Comparison of ENCODE assay signal across 8 cellular contexts in the genomic region with DNA sequence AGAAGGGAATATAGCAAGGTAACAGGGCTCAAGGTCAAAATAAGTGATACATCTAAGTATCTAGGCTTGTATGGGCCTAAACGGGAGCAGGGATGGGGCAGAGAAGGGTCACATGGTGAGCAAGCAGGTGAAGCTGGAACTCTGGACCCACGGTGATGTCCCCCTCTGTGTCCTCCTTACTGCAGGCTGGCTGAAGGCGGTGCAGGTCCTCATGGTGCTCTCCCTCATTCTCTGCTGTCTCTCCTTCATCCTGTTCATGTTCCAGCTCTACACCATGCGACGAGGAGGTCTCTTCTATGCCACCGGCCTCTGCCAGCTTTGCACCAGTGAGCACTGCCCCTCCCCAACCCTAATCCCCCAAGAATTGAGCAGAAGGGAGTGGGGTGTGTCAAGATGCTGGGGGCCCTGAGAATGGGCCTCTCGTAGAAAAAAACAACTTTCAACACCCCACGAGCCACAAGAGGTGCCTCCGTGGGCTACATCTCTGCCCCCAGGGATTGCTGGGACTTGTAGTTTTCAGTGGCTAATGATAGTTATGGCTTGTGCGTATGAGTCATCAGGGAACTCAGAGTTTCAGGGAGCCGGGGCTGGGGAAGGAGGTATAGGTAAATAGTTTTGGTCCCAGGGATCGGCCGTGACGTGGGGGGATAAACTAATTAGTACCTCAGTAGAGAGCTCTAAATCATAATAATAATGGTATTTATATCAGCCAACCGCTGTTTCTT. TPM values are rescaled to one million over a fixed set of nuclear protein-coding genes. Genes with fewer than 3 reads are reported as not detected.
A peak's percentile ranks its signal among the peaks of the same experiment; 100 is the strongest.
DNase-seq lines count a peak whose midpoint lies in the region; ATAC-seq and TF ChIP-seq lines count a peak whose summit lies in the region.

No MANE protein-coding gene starts in this region.

- H3K9me3 Mint-ChIP-seq in activated naive CD4-positive, alpha-beta T cell treated with anti-CD3 and anti-CD28 coated beads for 36 hours = peaks cover 2% of the 10 kb centered on the region

- no peak overlapping the region for H3K27ac ChIP-seq in iPS-20b (ENCODE audit: low read length)
- peak overlapping the region; percentile 60 for H3K27ac ChIP-seq in stomach smooth muscle (ENCODE audit: low read length)

- H3K4me3 Mint-ChIP-seq in activated naive CD4-positive, alpha-beta T cell treated with anti-CD3 and anti-CD28 coated beads for 36 hours = peak overlapping the region; percentile 78

- intact Hi-C loops in activated naive CD4-positive, alpha-beta T cell treated with anti-CD3 and anti-CD28 coated beads for 36 hours (cut with micrococcal nuclease) = loop anchor here (10.0 kb wide), 1 partner anchor 725 kb away; the partner anchor contains the start of gene BICRA

- H3K4me1 Mint-ChIP-seq in activated naive CD4-positive, alpha-beta T cell treated with anti-CD3 and anti-CD28 coated beads for 36 hours (ENCODE audit: low read depth) = peaks cover 75% of the 10 kb centered on the region

- H3K27me3 Mint-ChIP-seq in activated naive CD4-positive, alpha-beta T cell treated with anti-CD3 and anti-CD28 coated beads for 36 hours (ENCODE audit: low read depth) = no peaks in the 10 kb centered on the region

- DNase-seq in GM06990 (ENCODE audit: extremely low read depth, insufficient read length) (peak; percentile 43), NOMO-1 (lab: John Stamatoyannopoulos, UW; ENCODE audit: unreplicated experiment in 2 of 2) (peak; percentile 46 to 73), NCI-H345 treated with DMSO at 0.1 percent for 48 hours (lab: John Stamatoyannopoulos, UW; ENCODE audit: unreplicated experiment) (no peak)
- DNase-seq in activated naive CD4-positive, alpha-beta T cell treated with anti-CD3 and anti-CD28 coated beads for 36 hours = peak; percentile 64

- H3K9ac ChIP-seq in iPS-20b (ENCODE audit: low read depth, low read length) = no peak overlapping the region
- H3K9ac ChIP-seq in stomach smooth muscle (ENCODE audit: low read length in 2 of 2) = no peak overlapping the region

- peaks cover 40% of the 10 kb centered on the region for H3K36me3 Mint-ChIP-seq in activated naive CD4-positive, alpha-beta T cell treated with anti-CD3 and anti-CD28 coated beads for 36 hours (ENCODE audit: low read depth)

- CTCF ChIA-PET in activated naive CD4-positive, alpha-beta T cell treated with anti-CD3 and anti-CD28 coated beads for 36 hours (lab: Charles Lee) = interaction anchor here (1.1 kb wide), 1 partner anchor 9 kb away, joined by 4 read pairs; no protein-coding TSS in a partner anchor

- H3K36me3 ChIP-seq in GM06990 (ENCODE audit: control insufficient read depth, insufficient read depth, low read length) (no peaks in the 10 kb centered on the region), iPS-20b (ENCODE audit: insufficient read depth, low read depth, low read length) (no peaks in the 10 kb centered on the region), stomach smooth muscle (ENCODE audit: control insufficient read depth in 2 of 2, insufficient read depth in 2 of 2, low read length in 2 of 2) (peaks cover 9 to 15% of the 10 kb centered on the region in 2 donors)

- H3K4me1 ChIP-seq in iPS-20b (ENCODE audit: insufficient read depth, low read length) (peaks cover 12% of the 10 kb centered on the region; the same call in 1 of the 2 replicates), stomach smooth muscle (ENCODE audit: control insufficient read depth, insufficient read depth, low read length) (peaks cover 60% of the 10 kb centered on the region)

- H3K4me3 ChIP-seq in GM06990 (replicated peaks; ENCODE audit: low read depth, low read length) (peak overlapping the region; percentile 60), iPS-20b (ENCODE audit: low read length) (peak overlapping the region; percentile 71), stomach smooth muscle (ENCODE audit: low read length in 2 of 2) (peak overlapping the region in 1 of 2 donors; percentile 15)

- H3K27me3 ChIP-seq in GM06990 (replicated peaks; ENCODE audit: control insufficient read depth, insufficient read depth, low read length) = no peaks in the 10 kb centered on the region
- H3K27me3 ChIP-seq in iPS-20b (ENCODE audit: insufficient read depth, low read length) = peaks cover 7% of the 10 kb centered on the region
- H3K27me3 ChIP-seq in stomach smooth muscle (ENCODE audit: control insufficient read depth in 1 of 2, insufficient read depth in 2 of 2, low read length in 2 of 2) = no peaks in the 10 kb centered on the region

- no peaks in the 10 kb centered on the region; the same call in 1 of the 2 replicates for H3K9me3 ChIP-seq in iPS-20b (ENCODE audit: insufficient read depth, low read depth, low read length)
- H3K9me3 ChIP-seq in stomach smooth muscle (ENCODE audit: control insufficient read depth in 2 of 2, low read length in 2 of 2) = no peaks in the 10 kb centered on the region

- H3K27ac Mint-ChIP-seq in activated naive CD4-positive, alpha-beta T cell treated with anti-CD3 and anti-CD28 coated beads for 36 hours = peak overlapping the region; percentile 93

- TF ChIP-seq CTCF in GM06990 (IDR thresholded peaks at IDR 0.05; ENCODE audit: insufficient read depth, low read length, poor library complexity, severe bottlenecking) = no peak

- ATAC-seq in GM21619 (IDR thresholded peaks at IDR 0.05; ENCODE audit: unreplicated experiment) (no peak), GM19324 (IDR thresholded peaks at IDR 0.05; ENCODE audit: low FRiP score, unreplicated experiment) (no peak)

RNA-seq across cellular contexts. Expression of gene EMP3, which starts 4.0 kb away (rescaled TPM):
- total RNA-seq in activated naive CD4-positive, alpha-beta T cell treated with anti-CD3 and anti-CD28 coated beads for 36 hours = 100 to 1,000 TPM; 110 to 113 TPM

RNA-seq across cellular contexts. Expression of gene TMEM143, which starts 34.4 kb away (rescaled TPM):
- 10 to 100 TPM; 23.9 to 24.1 TPM for total RNA-seq in activated naive CD4-positive, alpha-beta T cell treated with anti-CD3 and anti-CD28 coated beads for 36 hours

RNA-seq across cellular contexts. Expression of gene SYNGR4, which starts 34.8 kb away (rescaled TPM):
- total RNA-seq in activated naive CD4-positive, alpha-beta T cell treated with anti-CD3 and anti-CD28 coated beads for 36 hours = under 1 TPM; 0.50 to 0.52 TPM

RNA-seq across cellular contexts. Expression of gene ZNF114, which starts 59.4 kb away (rescaled TPM):
- not detected for total RNA-seq in activated naive CD4-positive, alpha-beta T cell treated with anti-CD3 and anti-CD28 coated beads for 36 hours
